1 cellular context compared by ENCODE assay signal in the genomic region with DNA sequence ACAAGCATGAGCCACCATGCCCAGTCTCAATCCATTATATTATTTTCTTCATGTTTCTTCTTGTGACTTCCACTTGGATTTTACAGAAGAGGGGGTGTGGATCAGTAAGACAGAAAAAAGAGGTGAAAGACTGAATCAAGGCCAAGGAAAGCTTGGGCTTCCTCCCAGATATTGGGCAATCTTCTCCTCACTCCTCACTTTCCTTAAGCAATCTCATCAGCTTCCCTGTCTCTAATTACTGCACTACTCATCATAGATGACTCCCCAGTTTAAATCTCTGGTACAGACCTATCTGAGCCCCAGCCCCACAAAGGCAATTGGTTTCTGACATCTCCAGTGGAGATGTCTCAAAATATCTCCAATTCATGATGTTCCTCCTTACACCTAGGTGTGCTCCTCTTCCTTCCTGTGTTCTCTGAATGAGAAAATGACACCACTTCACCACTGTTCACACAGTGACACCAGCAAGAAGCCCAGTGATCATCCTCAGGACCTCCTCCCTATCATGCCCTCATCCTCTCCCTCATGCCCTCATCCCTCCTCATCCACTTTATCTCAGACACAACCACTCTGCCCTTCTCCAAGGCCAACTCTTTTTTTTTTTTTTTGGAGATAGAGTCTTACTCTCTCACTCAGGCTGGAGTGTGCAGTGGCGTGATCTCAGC.
A peak's percentile ranks its signal among the peaks of the same experiment; 100 is the strongest.
TF ChIP-seq lines count a peak whose summit lies in the region.

No MANE protein-coding gene starts in this region.

TF ChIP-seq in HepG2, 621 proteins besides CTCF, POLR2A, EP300 and RAD21:
- TF ChIP-seq, protein P1, sequence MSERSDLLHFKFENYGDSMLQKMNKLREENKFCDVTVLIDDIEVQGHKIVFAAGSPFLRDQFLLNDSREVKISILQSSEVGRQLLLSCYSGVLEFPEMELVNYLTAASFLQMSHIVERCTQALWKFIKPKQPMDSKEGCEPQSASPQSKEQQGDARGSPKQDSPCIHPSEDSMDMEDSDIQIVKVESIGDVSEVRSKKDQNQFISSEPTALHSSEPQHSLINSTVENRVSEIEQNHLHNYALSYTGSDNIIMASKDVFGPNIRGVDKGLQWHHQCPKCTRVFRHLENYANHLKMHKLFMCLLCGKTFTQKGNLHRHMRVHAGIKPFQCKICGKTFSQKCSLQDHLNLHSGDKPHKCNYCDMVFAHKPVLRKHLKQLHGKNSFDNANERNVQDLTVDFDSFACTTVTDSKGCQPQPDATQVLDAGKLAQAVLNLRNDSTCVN (CRISPR knock-in tag; IDR thresholded peaks at IDR 0.05; ENCODE audit: borderline replicate concordance): no peak
- TF ChIP-seq SIN3B (IDR thresholded peaks at IDR 0.05; ENCODE audit: low read length) (no peak), EEA1 (CRISPR knock-in tag; IDR thresholded peaks at IDR 0.05; ENCODE audit: borderline replicate concordance) (no peak), SAP130 (CRISPR knock-in tag; IDR thresholded peaks at IDR 0.05; ENCODE audit: low read depth) (no peak), CEBPB (IDR thresholded peaks at IDR 0.05; ENCODE audit: borderline replicate concordance, low read depth, low read length) (peak; percentile 19; the same call in 1 of the 2 replicates)
- TF ChIP-seq, protein P2, sequence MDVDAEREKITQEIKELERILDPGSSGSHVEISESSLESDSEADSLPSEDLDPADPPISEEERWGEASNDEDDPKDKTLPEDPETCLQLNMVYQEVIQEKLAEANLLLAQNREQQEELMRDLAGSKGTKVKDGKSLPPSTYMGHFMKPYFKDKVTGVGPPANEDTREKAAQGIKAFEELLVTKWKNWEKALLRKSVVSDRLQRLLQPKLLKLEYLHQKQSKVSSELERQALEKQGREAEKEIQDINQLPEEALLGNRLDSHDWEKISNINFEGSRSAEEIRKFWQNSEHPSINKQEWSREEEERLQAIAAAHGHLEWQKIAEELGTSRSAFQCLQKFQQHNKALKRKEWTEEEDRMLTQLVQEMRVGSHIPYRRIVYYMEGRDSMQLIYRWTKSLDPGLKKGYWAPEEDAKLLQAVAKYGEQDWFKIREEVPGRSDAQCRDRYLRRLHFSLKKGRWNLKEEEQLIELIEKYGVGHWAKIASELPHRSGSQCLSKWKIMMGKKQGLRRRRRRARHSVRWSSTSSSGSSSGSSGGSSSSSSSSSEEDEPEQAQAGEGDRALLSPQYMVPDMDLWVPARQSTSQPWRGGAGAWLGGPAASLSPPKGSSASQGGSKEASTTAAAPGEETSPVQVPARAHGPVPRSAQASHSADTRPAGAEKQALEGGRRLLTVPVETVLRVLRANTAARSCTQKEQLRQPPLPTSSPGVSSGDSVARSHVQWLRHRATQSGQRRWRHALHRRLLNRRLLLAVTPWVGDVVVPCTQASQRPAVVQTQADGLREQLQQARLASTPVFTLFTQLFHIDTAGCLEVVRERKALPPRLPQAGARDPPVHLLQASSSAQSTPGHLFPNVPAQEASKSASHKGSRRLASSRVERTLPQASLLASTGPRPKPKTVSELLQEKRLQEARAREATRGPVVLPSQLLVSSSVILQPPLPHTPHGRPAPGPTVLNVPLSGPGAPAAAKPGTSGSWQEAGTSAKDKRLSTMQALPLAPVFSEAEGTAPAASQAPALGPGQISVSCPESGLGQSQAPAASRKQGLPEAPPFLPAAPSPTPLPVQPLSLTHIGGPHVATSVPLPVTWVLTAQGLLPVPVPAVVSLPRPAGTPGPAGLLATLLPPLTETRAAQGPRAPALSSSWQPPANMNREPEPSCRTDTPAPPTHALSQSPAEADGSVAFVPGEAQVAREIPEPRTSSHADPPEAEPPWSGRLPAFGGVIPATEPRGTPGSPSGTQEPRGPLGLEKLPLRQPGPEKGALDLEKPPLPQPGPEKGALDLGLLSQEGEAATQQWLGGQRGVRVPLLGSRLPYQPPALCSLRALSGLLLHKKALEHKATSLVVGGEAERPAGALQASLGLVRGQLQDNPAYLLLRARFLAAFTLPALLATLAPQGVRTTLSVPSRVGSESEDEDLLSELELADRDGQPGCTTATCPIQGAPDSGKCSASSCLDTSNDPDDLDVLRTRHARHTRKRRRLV (CRISPR knock-in tag; IDR thresholded peaks at IDR 0.05): no peak
